ENCODE assay signal across 9 cellular contexts in the genomic region with DNA sequence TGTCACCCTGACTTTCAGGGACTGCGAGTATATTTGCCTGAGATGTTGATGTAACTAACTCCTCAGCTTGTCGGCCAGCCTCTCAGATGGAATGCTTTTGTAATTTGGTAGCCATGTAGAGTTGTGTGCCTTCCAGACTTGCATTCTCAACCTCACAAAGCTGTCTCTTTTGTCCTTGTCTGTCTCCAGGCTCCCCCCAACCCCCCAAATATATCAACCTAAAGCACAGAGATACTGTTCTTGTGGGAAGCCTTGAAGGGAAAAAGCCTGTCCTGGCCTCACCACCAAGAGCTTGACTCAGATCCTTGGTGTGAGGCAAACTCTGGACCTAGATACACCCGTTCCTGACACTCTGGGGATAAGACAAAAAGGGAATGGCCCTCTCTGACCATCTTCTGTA. TPM values are rescaled to one million over a fixed set of nuclear protein-coding genes. Genes with fewer than 3 reads are reported as not detected.
DNase-seq lines count a peak whose midpoint lies in the region; TF ChIP-seq lines count a peak whose summit lies in the region.
"Had no signal": no experiment of that assay in that cellular context is flagged by ENCODE, and none has a peak within 500 bp of the region (broad histone marks: within the 10 kb centered on the region; RNA-seq: fewer than 3 reads in every experiment).

No MANE protein-coding gene starts in this region.

- no peak for TF ChIP-seq CTCF in hepatocyte (IDR thresholded peaks at IDR 0.05; ENCODE audit: poor library complexity)
- no peak for TF ChIP-seq CTCF in spleen (IDR thresholded peaks at IDR 0.05 in 8 of 11, conservative IDR thresholded peaks at IDR 0.05 in 3 of 11)

- no peaks in the 10 kb centered on the region for H4K20me1 ChIP-seq in GM23248 (ENCODE audit: insufficient read depth)
- H4K20me1 ChIP-seq in hepatocyte (ENCODE audit: insufficient read depth, poor library complexity, severe bottlenecking): no peaks in the 10 kb centered on the region

- H3K27me3 ChIP-seq in GM23248 (replicated peaks; ENCODE audit: insufficient read depth) (no peaks in the 10 kb centered on the region), hepatocyte (no peaks in the 10 kb centered on the region), spleen (replicated peaks in 1 of 7) (no peaks in the 10 kb centered on the region)

- H3K4me3 ChIP-seq in GM23248 (peak overlapping the region; percentile 30), hepatocyte (no peak overlapping the region), spleen (no peak overlapping the region)

- H3K9me3 ChIP-seq in GM23248 (ENCODE audit: low read depth): no peaks in the 10 kb centered on the region
- no peaks in the 10 kb centered on the region for H3K9me3 ChIP-seq in hepatocyte (ENCODE audit: low read depth)
- H3K9me3 ChIP-seq in spleen: no peaks in the 10 kb centered on the region

- DNase-seq in GM23248 (peak; percentile 74), astrocyte of the hippocampus (ENCODE audit: low read depth, low spot score) (peak; percentile 59), hepatocyte (ENCODE audit: low spot score) (no peak), spleen (no peak), NCI-H2107 (lab: John Stamatoyannopoulos, UW) (no peak), hippocampal formation (lab: John Stamatoyannopoulos, UW) (no peak), NCI-H146 (lab: John Stamatoyannopoulos, UW) (no peak)
- no peak for DNase-seq in stimulated activated naive CD4-positive, alpha-beta T cell treated with Interleukin-2 at 50 U/mL for 16 hours (lab: John Stamatoyannopoulos, UW)
- DNase-seq: cerebellar nuclear complex had no signal

- H3K36me3 ChIP-seq in GM23248 (ENCODE audit: low read depth) (no peaks in the 10 kb centered on the region), hepatocyte (replicated peaks; ENCODE audit: insufficient read depth, low read depth) (no peaks in the 10 kb centered on the region), spleen (peaks cover 0 to 48% (median 13%) of the 10 kb centered on the region in 6 donors)

- in situ Hi-C loops in GM23248 (cut with MboI): no loop called here

- H3K9me2 ChIP-seq in GM23248 (ENCODE audit: insufficient read depth): no peaks in the 10 kb centered on the region
- no peaks in the 10 kb centered on the region for H3K9me2 ChIP-seq in hepatocyte (replicated peaks; ENCODE audit: insufficient read depth)

- H2AFZ ChIP-seq in GM23248: no peak overlapping the region
- no peak overlapping the region for H2AFZ ChIP-seq in hepatocyte

- H3K4me1 ChIP-seq in GM23248 (ENCODE audit: insufficient read depth) (peaks cover 79% of the 10 kb centered on the region), hepatocyte (ENCODE audit: insufficient read depth) (peaks cover 22% of the 10 kb centered on the region), spleen (peaks cover 43 to 94% (median 80%) of the 10 kb centered on the region in 6 donors)

- H3K27ac ChIP-seq in GM23248 (peak overlapping the region; percentile 88), hepatocyte (peak overlapping the region; percentile 97), spleen (peak overlapping the region in 7 of 8 donors; percentile 41 to 85 (median 78))

- intact Hi-C loops in spleen (cut with DNase I; ENCODE audit: low total_unique reads): no loop called here

- H3K79me2 ChIP-seq in GM23248 (ENCODE audit: insufficient read depth) (peaks cover 66% of the 10 kb centered on the region), hepatocyte (peaks cover 82% of the 10 kb centered on the region)

- H3K9ac ChIP-seq in GM23248: peak overlapping the region; percentile 65

- no peak for TF ChIP-seq POLR2A in spleen (IDR thresholded peaks at IDR 0.05)

- H3F3A ChIP-seq in GM23248 (ENCODE audit: insufficient read depth): peaks cover 64% of the 10 kb centered on the region

- H3K4me2 ChIP-seq in GM23248 (ENCODE audit: unreplicated experiment): peak overlapping the region; percentile 72
- H3K4me2 ChIP-seq in hepatocyte: no peak overlapping the region

- WGBS in GM23248 (ENCODE audit: low coverage in 1 of 2, low lambda C conversion rate in 2 of 2, missing lambda C conversion rate in 2 of 2), 2 experiments: 12 to 16% methylated on average over 3 of the region's 3 CpGs
- WGBS in hepatocyte (ENCODE audit: low lambda C conversion rate, missing lambda C conversion rate): 81% methylated on average over 3 of the region's 3 CpGs
- WGBS in spleen, 5 donors: 81 to 89% (median 86%) methylated on average over 3 of the region's 3 CpGs

RNA-seq across cellular contexts. Expression of a gene that starts 18.4 kb away (rescaled TPM):
- total RNA-seq in GM23248 (2014; rRNA removed; shearing (Covaris generic)): 60.8 and 93.7 TPM in 2 replicates
- polyA plus RNA-seq in GM23248 (2016; fragmentation: Nextera tagmentation; extraction: Ambion mirVana) (93.1 and 99.1 TPM in 2 replicates), hepatocyte (89.9 and 110 TPM in 2 replicates), spleen (10 to 100 TPM; 53.8 to 76.7 (median 70.4) TPM)
- total RNA-seq in hepatocyte (59.3 and 67.5 TPM in 2 replicates), spleen (100 to 1,000 TPM in 3 of 7 donors, 10 to 100 TPM in 4; 71.6 to 110 (median 82.1) TPM)

RNA-seq across cellular contexts. Expression of a gene that starts 18.6 kb away (rescaled TPM):
- total RNA-seq in GM23248 (2014; rRNA removed; shearing (Covaris generic)): 12.8 and 21.4 TPM in 2 replicates
- 14.3 and 20.9 TPM in 2 replicates for polyA plus RNA-seq in GM23248 (2016; fragmentation: Nextera tagmentation; extraction: Ambion mirVana)
- 11.8 and 23.1 TPM in 2 replicates for total RNA-seq in hepatocyte
- 44.4 and 79.6 TPM in 2 replicates for polyA plus RNA-seq in hepatocyte
- total RNA-seq in spleen: 10 to 100 TPM; 25.7 to 51.0 (median 37.6) TPM
- polyA plus RNA-seq in spleen: 10 to 100 TPM; 28.2 to 48.8 (median 47.4) TPM

RNA-seq across cellular contexts. Expression of a gene that starts 35.8 kb away (rescaled TPM):
- total RNA-seq in GM23248 (2014; rRNA removed; shearing (Covaris generic)): under 0.01 TPM in 1 of 2 replicates, not detected in the other
- polyA plus RNA-seq in GM23248 (2016; fragmentation: Nextera tagmentation; extraction: Ambion mirVana) (1.1 and 1.5 TPM in 2 replicates), hepatocyte (19.4 and 23.5 TPM in 2 replicates), spleen (10 to 100 TPM; 16.6 to 49.9 (median 30.1) TPM)
- total RNA-seq in hepatocyte (11.5 and 15.7 TPM in 2 replicates), spleen (100 to 1,000 TPM in 3 of 7 donors, 10 to 100 TPM in 4; 80.4 to 205 (median 90.1) TPM)

RNA-seq across cellular contexts. Expression of a gene that starts 52.3 kb away (rescaled TPM):
- not detected in 2 replicates for total RNA-seq in GM23248 (2014; rRNA removed; shearing (Covaris generic))
- polyA plus RNA-seq in GM23248 (2016; fragmentation: Nextera tagmentation; extraction: Ambion mirVana) (0.08 and 0.16 TPM in 2 replicates), hepatocyte (6.8 and 7.7 TPM in 2 replicates), spleen (1 to 10 TPM; 3.0 to 4.7 (median 4.7) TPM)
- total RNA-seq in hepatocyte (4.1 and 4.5 TPM in 2 replicates), spleen (1 to 10 TPM; 2.1 to 5.1 (median 3.4) TPM)

Comparison
In these comparisons a context has a peak if more than half of its experiments do, and no peak if none do; other contexts are left out.
1. DNase-seq: peak in GM23248 (single experiment) and astrocyte of the hippocampus (single experiment); none in hepatocyte (single experiment), spleen (single experiment), stimulated activated naive CD4-positive, alpha-beta T cell treated with Interleukin-2 at 50 U/mL for 16 hours (single experiment), NCI-H2107 (single experiment), hippocampal formation (0 of 2) and NCI-H146 (single experiment).
2. RNA of a gene that starts 35.8 kb away (total RNA-seq): 80.4 to 205 TPM in spleen and 11.5 to 15.7 TPM in hepatocyte; under 0.01 TPM in GM23248; every median in the first group is over 10 times any median in the second.
3. Peak in every context shown above with its lines, with median percentiles within 50 percentile points of each other: H3K27ac ChIP-seq.